ENCODE assay signal across 30 cellular contexts in the genomic region with DNA sequence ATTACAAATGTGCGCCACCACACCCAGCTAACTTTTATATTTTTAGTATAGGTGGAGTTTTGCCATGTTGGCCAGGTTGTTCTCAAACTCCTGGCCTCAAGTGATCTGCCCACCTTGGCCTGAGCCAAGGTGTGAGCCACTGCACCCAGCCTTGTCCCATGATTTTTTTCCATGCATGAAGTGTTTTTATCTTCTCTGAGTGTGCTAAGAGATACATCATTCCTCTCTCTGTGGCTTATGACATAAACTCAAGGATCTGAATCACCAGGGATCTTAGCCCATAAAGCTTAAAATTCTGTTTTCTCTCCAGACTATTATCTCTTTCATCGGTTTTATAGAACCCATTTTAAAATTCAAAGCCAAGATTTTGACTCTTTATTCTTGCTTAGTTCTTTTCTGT.
"Had no signal": no experiment of that assay in that cellular context is flagged by ENCODE, and none has a peak within 500 bp of the region (broad histone marks: within the 10 kb centered on the region; RNA-seq: fewer than 3 reads in every experiment).

No MANE protein-coding gene starts in this region.

- H3K36me3 Mint-ChIP-seq: naive thymus-derived CD8-positive, alpha-beta T cell; natural killer cell treated with Interleukin-12 subunit alpha and Interleukin-12 subunit beta and Interleukin-15 and Interleukin-18, amount 100 ng/mL, for 72 hours; stimulated activated memory B cell treated with anti-CD40 and anti-IgM and Interleukin-4, amounts not matched to agents 10 μg/mL and 1 μg/mL and 100 μg/mL, for 72 hours; type B pancreatic cell had no signal

- H3K4me3 ChIP-seq: pancreas, prostate gland, right lobe of liver, sigmoid colon, spleen, suprapubic skin, testis, tibial artery, transverse colon, upper lobe of right lung, uterus had no signal

- H3K27ac ChIP-seq: neutrophil, pancreas, prostate gland, right lobe of liver, sigmoid colon, spleen, suprapubic skin, testis, tibial artery, transverse colon, upper lobe of right lung, uterus had no signal

- H3K9me3 Mint-ChIP-seq: natural killer cell treated with Interleukin-12 subunit alpha and Interleukin-12 subunit beta and Interleukin-15 and Interleukin-18, amount 100 ng/mL, for 72 hours; nephron progenitor cell; stimulated activated naive CD8-positive, alpha-beta T cell treated with anti-CD3 and anti-CD28 coated beads, Interleukin-15, amount 100 ng/mL, for 72 hours; type B pancreatic cell had no signal

- H3K4me3 Mint-ChIP-seq: naive thymus-derived CD8-positive, alpha-beta T cell; natural killer cell treated with Interleukin-12 subunit alpha and Interleukin-12 subunit beta and Interleukin-15 and Interleukin-18, amount 100 ng/mL, for 72 hours; nephron progenitor cell; neural crest cell; stimulated activated memory B cell treated with anti-CD40 and anti-IgM and Interleukin-4, amounts not matched to agents 10 μg/mL and 1 μg/mL and 100 μg/mL, for 72 hours; stimulated activated naive CD8-positive, alpha-beta T cell treated with anti-CD3 and anti-CD28 coated beads, Interleukin-15, amount 100 ng/mL, for 72 hours; type B pancreatic cell had no signal

- H3K27me3 Mint-ChIP-seq: stimulated activated memory B cell treated with anti-CD40 and anti-IgM and Interleukin-4, amounts not matched to agents 10 μg/mL and 1 μg/mL and 100 μg/mL, for 72 hours; type B pancreatic cell had no signal

- ATAC-seq: naive thymus-derived CD8-positive, alpha-beta T cell; natural killer cell treated with Interleukin-12 subunit alpha and Interleukin-12 subunit beta and Interleukin-15 and Interleukin-18, amount 100 ng/mL, for 72 hours; pancreas; right cardiac atrium; right lobe of liver; stimulated activated memory B cell treated with anti-CD40 and anti-IgM and Interleukin-4, amounts not matched to agents 10 μg/mL and 1 μg/mL and 100 μg/mL, for 72 hours; stimulated activated naive CD8-positive, alpha-beta T cell treated with anti-CD3 and anti-CD28 coated beads, Interleukin-15, amount 100 ng/mL, for 72 hours; stimulated activated naive CD8-positive, alpha-beta T cell treated with anti-CD3 and anti-CD28 coated beads, Interleukin-15, Interleukin-2, amounts not matched to agents 100 U/mL and 50 U/mL, for 24 hours; upper lobe of right lung had no signal

- H3K27me3 ChIP-seq: neutrophil, pancreas, right lobe of liver, sigmoid colon, spleen, suprapubic skin, testis, tibial artery, transverse colon, upper lobe of right lung, uterus had no signal

- DNase-seq: naive thymus-derived CD8-positive, alpha-beta T cell; nephron progenitor cell; nucleus accumbens; pancreas; right cardiac atrium; right lobe of liver; sigmoid colon; small intestine; spleen; stimulated activated CD4-positive, alpha-beta T cell treated with anti-CD3 and anti-CD28 coated beads, Interleukin-12 subunit alpha, Interleukin-12 subunit beta, amount 100 ng/mL, for 4 hours; stimulated activated CD4-positive, alpha-beta T cell treated with anti-CD3 and anti-CD28 coated beads, Interleukin-1b, Interleukin-23, amount 100 ng/mL, for 48 hours; stimulated activated CD4-positive, alpha-beta T cell treated with anti-CD3 and anti-CD28 coated beads, Interleukin-4, amount 100 ng/mL, for 1 hour; stimulated activated CD4-positive, alpha-beta T cell treated with anti-CD3 and anti-CD28 coated beads, Interleukin-4, amount 100 ng/mL, for 4 hours; stimulated activated CD8-positive, alpha-beta memory T cell treated with anti-CD3 and anti-CD28 coated beads, Interleukin-4, amount 100 ng/mL, for 48 hours; stimulated activated naive CD4-positive, alpha-beta T cell; stimulated activated naive CD8-positive, alpha-beta T cell treated with anti-CD3 and anti-CD28 coated beads, Interleukin-15, amount 100 ng/mL, for 72 hours; stimulated activated naive CD8-positive, alpha-beta T cell treated with anti-CD3 and anti-CD28 coated beads, Interleukin-15, Interleukin-2, amounts not matched to agents 100 U/mL and 50 U/mL, for 24 hours; substantia nigra; testis; tibial artery; transverse colon; upper lobe of right lung; uterus had no signal

- H3K36me3 ChIP-seq: neutrophil, pancreas, prostate gland, right lobe of liver, sigmoid colon, spleen, suprapubic skin, tibial artery, transverse colon, upper lobe of right lung, uterus had no signal

- H3K4me1 ChIP-seq: pancreas, prostate gland, right lobe of liver, sigmoid colon, spleen, suprapubic skin, testis, tibial artery, transverse colon, upper lobe of right lung, uterus had no signal

- H3K4me1 Mint-ChIP-seq: naive thymus-derived CD8-positive, alpha-beta T cell; nephron progenitor cell; neural crest cell; stimulated activated memory B cell treated with anti-CD40 and anti-IgM and Interleukin-4, amounts not matched to agents 10 μg/mL and 1 μg/mL and 100 μg/mL, for 72 hours; stimulated activated naive CD8-positive, alpha-beta T cell treated with anti-CD3 and anti-CD28 coated beads, Interleukin-15, amount 100 ng/mL, for 72 hours had no signal

- H3K27ac Mint-ChIP-seq: naive thymus-derived CD8-positive, alpha-beta T cell; natural killer cell treated with Interleukin-12 subunit alpha and Interleukin-12 subunit beta and Interleukin-15 and Interleukin-18, amount 100 ng/mL, for 72 hours; nephron progenitor cell; stimulated activated memory B cell treated with anti-CD40 and anti-IgM and Interleukin-4, amounts not matched to agents 10 μg/mL and 1 μg/mL and 100 μg/mL, for 72 hours; stimulated activated naive CD8-positive, alpha-beta T cell treated with anti-CD3 and anti-CD28 coated beads, Interleukin-15, amount 100 ng/mL, for 72 hours; type B pancreatic cell had no signal

- H3K9me3 ChIP-seq: neutrophil, pancreas, prostate gland, right lobe of liver, sigmoid colon, spleen, suprapubic skin, testis, tibial artery, transverse colon, upper lobe of right lung, uterus had no signal
